23 cellular contexts compared by ENCODE assay signal in the genomic region with DNA sequence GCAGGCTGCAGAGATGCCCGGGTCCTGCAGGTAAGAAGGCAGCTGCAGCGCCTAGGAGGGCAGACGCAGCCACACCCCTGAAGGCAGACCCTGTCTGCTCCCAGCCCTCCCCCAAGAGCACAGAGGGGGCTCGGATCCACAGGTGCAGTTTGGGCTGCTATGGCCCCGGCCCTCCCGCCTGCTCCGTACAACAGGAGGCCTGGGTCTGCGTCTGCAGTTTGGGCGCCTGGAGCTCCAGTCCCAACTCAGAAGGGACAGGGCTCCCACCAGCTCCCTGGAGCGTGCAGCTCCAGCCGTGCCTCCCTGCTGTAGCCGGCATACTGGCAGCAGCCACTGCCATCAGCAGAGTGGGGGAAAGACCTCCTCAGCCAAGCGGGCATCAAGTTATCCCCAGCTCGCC. TPM values are rescaled to one million over a fixed set of nuclear protein-coding genes. Genes with fewer than 3 reads are reported as not detected.
"Had no signal": no experiment of that assay in that cellular context is flagged by ENCODE, and none has a peak within 500 bp of the region (broad histone marks: within the 10 kb centered on the region; RNA-seq: fewer than 3 reads in every experiment).

No MANE protein-coding gene starts in this region.

- H3K27ac ChIP-seq: foreskin keratinocyte, parathyroid adenoma, tibial nerve had no signal

- ATAC-seq: stimulated activated effector memory CD8-positive, alpha-beta T cell treated with anti-CD3 and anti-CD28 coated beads, Interleukin-12 subunit alpha, Interleukin-12 subunit beta, amount 100 ng/mL, for 72 hours; stimulated activated naive CD8-positive, alpha-beta T cell treated with anti-CD3 and anti-CD28 coated beads, Interleukin-15, amount 100 ng/mL, for 72 hours had no signal

- H3K4me1 Mint-ChIP-seq: activated CD4-positive, alpha-beta memory T cell treated with anti-CD3 and anti-CD28 coated beads, Interleukin-2, amount 10 ng/mL, durations not matched to agents 7 days and 5 days; brain; memory B cell; nephron had no signal

- H3K4me3 Mint-ChIP-seq: activated CD4-positive, alpha-beta memory T cell treated with anti-CD3 and anti-CD28 coated beads, Interleukin-2, amount 10 ng/mL, durations not matched to agents 7 days and 5 days; activated T-helper 1 cell treated with anti-CD3 and anti-CD28 coated beads, Interleukin-12 subunit alpha, Interleukin-12 subunit beta, Interleukin-2, Interleukin-4 antibody, amounts not matched to agents 30 ng/mL and 10 ng/mL and 1 ng/mL, durations not matched to agents 14 hours and 24 hours and 36 hours; memory B cell; stimulated activated effector memory CD8-positive, alpha-beta T cell treated with anti-CD3 and anti-CD28 coated beads, Interleukin-12 subunit alpha, Interleukin-12 subunit beta, amount 100 ng/mL, for 72 hours; T-helper 1 cell treated with Interleukin-12 subunit alpha and Interleukin-12 subunit beta and Interleukin-4 antibody, amounts not matched to agents 30 μg/mL and 1 μg/mL, for 36 hours had no signal

- DNase-seq: activated CD4-positive, alpha-beta memory T cell treated with anti-CD3 and anti-CD28 coated beads, Interleukin-2, amount 10 ng/mL, durations not matched to agents 7 days and 5 days; activated CD4-positive, alpha-beta T cell treated with anti-CD3 and anti-CD28 coated beads for 4 hours; activated CD4-positive, CD25-positive, alpha-beta regulatory T cell; activated gamma-delta T cell; aorta; foreskin keratinocyte; islet precursor cell; nucleus accumbens; right cardiac atrium; stimulated activated CD4-positive, alpha-beta T cell treated with anti-CD3 and anti-CD28 coated beads, Interleukin-1b, Interleukin-23, amount 100 ng/mL, for 48 hours had no signal

- H3K4me1 ChIP-seq: foreskin keratinocyte, parathyroid adenoma, tibial nerve had no signal

- H3K36me3 ChIP-seq: tibial nerve had no signal

- H3K36me3 Mint-ChIP-seq: brain; memory B cell; stimulated activated effector memory CD8-positive, alpha-beta T cell treated with anti-CD3 and anti-CD28 coated beads, Interleukin-12 subunit alpha, Interleukin-12 subunit beta, amount 100 ng/mL, for 72 hours had no signal

- H3K9me3 Mint-ChIP-seq: activated CD4-positive, alpha-beta memory T cell treated with anti-CD3 and anti-CD28 coated beads, Interleukin-2, amount 10 ng/mL, durations not matched to agents 7 days and 5 days; activated naive CD4-positive, alpha-beta T cell treated with anti-CD3 and anti-CD28 coated beads, Interleukin-2, amount 50 U/mL, for 72 hours; activated T-helper 1 cell treated with anti-CD3 and anti-CD28 coated beads, Interleukin-12 subunit alpha, Interleukin-12 subunit beta, Interleukin-2, Interleukin-4 antibody, amounts not matched to agents 30 ng/mL and 10 ng/mL and 1 ng/mL, durations not matched to agents 14 hours and 24 hours and 36 hours; stimulated activated effector memory CD8-positive, alpha-beta T cell treated with anti-CD3 and anti-CD28 coated beads, Interleukin-12 subunit alpha, Interleukin-12 subunit beta, amount 100 ng/mL, for 72 hours; stimulated activated naive CD8-positive, alpha-beta T cell treated with anti-CD3 and anti-CD28 coated beads, Interleukin-15, amount 100 ng/mL, for 72 hours; T-helper 1 cell treated with Interleukin-12 subunit alpha and Interleukin-12 subunit beta and Interleukin-4 antibody, amounts not matched to agents 30 μg/mL and 1 μg/mL, for 36 hours had no signal

- H3K4me3 ChIP-seq: tibial nerve had no signal

- H3K27ac Mint-ChIP-seq: activated CD4-positive, alpha-beta memory T cell treated with anti-CD3 and anti-CD28 coated beads, Interleukin-2, amount 10 ng/mL, durations not matched to agents 7 days and 5 days; activated naive CD4-positive, alpha-beta T cell treated with anti-CD3 and anti-CD28 coated beads, Interleukin-2, amount 50 U/mL, for 72 hours; activated T-helper 1 cell treated with anti-CD3 and anti-CD28 coated beads, Interleukin-12 subunit alpha, Interleukin-12 subunit beta, Interleukin-2, Interleukin-4 antibody, amounts not matched to agents 30 ng/mL and 10 ng/mL and 1 ng/mL, durations not matched to agents 14 hours and 24 hours and 36 hours; brain; memory B cell; nephron; stimulated activated effector memory CD8-positive, alpha-beta T cell treated with anti-CD3 and anti-CD28 coated beads, Interleukin-12 subunit alpha, Interleukin-12 subunit beta, amount 100 ng/mL, for 72 hours; stimulated activated naive CD8-positive, alpha-beta T cell treated with anti-CD3 and anti-CD28 coated beads, Interleukin-15, amount 100 ng/mL, for 72 hours; T-helper 1 cell treated with Interleukin-12 subunit alpha and Interleukin-12 subunit beta and Interleukin-4 antibody, amounts not matched to agents 30 μg/mL and 1 μg/mL, for 36 hours had no signal

RNA-seq across cellular contexts. Expression of gene BTNL9, which starts 30.5 kb away (rescaled TPM):
- total RNA-seq: activated CD4-positive, alpha-beta memory T cell treated with anti-CD3 and anti-CD28 coated beads, Interleukin-2, amount 10 ng/mL, durations not matched to agents 7 days and 5 days; activated T-helper 1 cell treated with anti-CD3 and anti-CD28 coated beads, Interleukin-12 subunit alpha, Interleukin-12 subunit beta, Interleukin-2, Interleukin-4 antibody, amounts not matched to agents 30 ng/mL and 10 ng/mL and 1 ng/mL, durations not matched to agents 14 hours and 24 hours and 36 hours; chondrocyte; epithelial cell of proximal tubule; myocyte had no signal
